20 cellular contexts compared by ENCODE assay signal in genomic region chr11:118281284-118281683, GRCh38. TPM values are rescaled to one million over a fixed set of nuclear protein-coding genes. Genes with fewer than 3 reads are reported as not detected.
DNase-seq lines count a peak whose midpoint lies in the region; ATAC-seq, FAIRE-seq and TF ChIP-seq lines count a peak whose summit lies in the region.
"Had no signal": no experiment of that assay in that cellular context is flagged by ENCODE, and none has a peak within 500 bp of the region (broad histone marks: within the 10 kb centered on the region; RNA-seq: fewer than 3 reads in every experiment).

No MANE protein-coding gene starts in this region.

- no peaks in the 10 kb centered on the region for H3K36me3 ChIP-seq in naive thymus-derived CD4-positive, alpha-beta T cell (ENCODE audit: control insufficient read depth in 2 of 3, insufficient read depth in 3 of 3, low read length in 3 of 3)
- H3K36me3 ChIP-seq: transverse colon had no signal

- H3K27ac Mint-ChIP-seq in activated naive CD8-positive, alpha-beta T cell treated with anti-CD3 and anti-CD28 coated beads, Interleukin-2, amount 10 ng/mL, durations not matched to agents 7 days and 5 days: peak overlapping the region; percentile 17
- H3K27ac Mint-ChIP-seq in naive thymus-derived CD4-positive, alpha-beta T cell: peak overlapping the region in 2 of 9 donors; percentile 35 to 77

- H3K9me3 Mint-ChIP-seq in activated naive CD8-positive, alpha-beta T cell treated with anti-CD3 and anti-CD28 coated beads, Interleukin-2, amount 10 ng/mL, durations not matched to agents 7 days and 5 days: no peaks in the 10 kb centered on the region
- H3K9me3 Mint-ChIP-seq in naive thymus-derived CD4-positive, alpha-beta T cell: peaks cover 0 to 2% (median 0%) of the 10 kb centered on the region in 11 donors

- ATAC-seq in activated naive CD8-positive, alpha-beta T cell treated with anti-CD3 and anti-CD28 coated beads, Interleukin-2, amount 10 ng/mL, durations not matched to agents 7 days and 5 days (ENCODE audit: low read depth): no peak
- ATAC-seq in naive thymus-derived CD4-positive, alpha-beta T cell: peak; percentile 45
- ATAC-seq in GM19023 (IDR thresholded peaks at IDR 0.05; ENCODE audit: unreplicated experiment): no peak
- ATAC-seq: left lobe of liver had no signal

- in situ Hi-C loops in KBM-7 (cut with MboI; ENCODE audit: low pct_unique_long_range_greater_than_20kb, low sequenced_read_pairs): no loop called here

- H3K4me3 Mint-ChIP-seq in activated naive CD8-positive, alpha-beta T cell treated with anti-CD3 and anti-CD28 coated beads, Interleukin-2, amount 10 ng/mL, durations not matched to agents 7 days and 5 days: peak overlapping the region; percentile 33
- peak overlapping the region in 1 of 10 donors; percentile 7 for H3K4me3 Mint-ChIP-seq in naive thymus-derived CD4-positive, alpha-beta T cell

- TF ChIP-seq CTCF in GM10266 (IDR thresholded peaks at IDR 0.05; ENCODE audit: control insufficient read depth, insufficient read depth, low read depth, missing control alignments): no peak

- H3K27ac ChIP-seq in naive thymus-derived CD4-positive, alpha-beta T cell (ENCODE audit: low read depth, low read length): no peak overlapping the region
- H3K27ac ChIP-seq: parathyroid adenoma, transverse colon had no signal

- no peak overlapping the region for H3K4me3 ChIP-seq in naive thymus-derived CD4-positive, alpha-beta T cell (ENCODE audit: low read length)
- H3K4me3 ChIP-seq: transverse colon had no signal

- CTCF ChIA-PET in naive thymus-derived CD4-positive, alpha-beta T cell (lab: Charles Lee): interaction anchor here (1.1 kb wide), 1 partner anchor 83 kb away, joined by 6 read pairs; no protein-coding TSS in a partner anchor

- H3K27me3 ChIP-seq in naive thymus-derived CD4-positive, alpha-beta T cell (ENCODE audit: control insufficient read depth in 2 of 2, insufficient read depth in 2 of 2, low read length in 2 of 2): no peaks in the 10 kb centered on the region
- H3K27me3 ChIP-seq: transverse colon had no signal

- intact Hi-C loops in naive thymus-derived CD4-positive, alpha-beta T cell (cut with micrococcal nuclease): loop anchor here in 1 of 2 donors (5.0 kb wide), 1 partner anchor 64 kb away; no protein-coding TSS in a partner anchor

- peak; percentile 88 for FAIRE-seq in GM19239 (lab: Jason Lieb, UNC)
- FAIRE-seq: endometrium, frontal cortex had no signal

- no peaks in the 10 kb centered on the region for H3K9me3 ChIP-seq in naive thymus-derived CD4-positive, alpha-beta T cell (ENCODE audit: control insufficient read depth in 2 of 3, low read length in 3 of 3)
- H3K9me3 ChIP-seq: transverse colon had no signal

- peaks cover 0 to 9% of the 10 kb centered on the region in 2 donors for H3K4me1 ChIP-seq in naive thymus-derived CD4-positive, alpha-beta T cell (ENCODE audit: control insufficient read depth in 2 of 2, insufficient read depth in 2 of 2, low read length in 2 of 2)
- H3K4me1 ChIP-seq: parathyroid adenoma had no signal

- peaks cover 46% of the 10 kb centered on the region for H3K4me1 Mint-ChIP-seq in activated naive CD8-positive, alpha-beta T cell treated with anti-CD3 and anti-CD28 coated beads, Interleukin-2, amount 10 ng/mL, durations not matched to agents 7 days and 5 days
- H3K4me1 Mint-ChIP-seq in naive thymus-derived CD4-positive, alpha-beta T cell: peaks cover 23 to 57% (median 31%) of the 10 kb centered on the region in 7 donors

- POLR2A ChIA-PET in activated naive CD8-positive, alpha-beta T cell treated with anti-CD3 and anti-CD28 coated beads, Interleukin-2, amount 10 ng/mL, durations not matched to agents 7 days and 5 days (lab: Charles Lee): interaction anchor here (1.5 to 1.7 kb wide), 3 partner anchors 18 to 56 kb away, joined by 4 to 5 read pairs (median 4); partner anchors contain the start of gene MPZL3
- POLR2A ChIA-PET in naive thymus-derived CD4-positive, alpha-beta T cell (lab: Charles Lee): no interaction called here

- peaks cover 2% of the 10 kb centered on the region for H3K36me3 Mint-ChIP-seq in activated naive CD8-positive, alpha-beta T cell treated with anti-CD3 and anti-CD28 coated beads, Interleukin-2, amount 10 ng/mL, durations not matched to agents 7 days and 5 days
- H3K36me3 Mint-ChIP-seq in naive thymus-derived CD4-positive, alpha-beta T cell: peaks cover 0 to 4% (median 0%) of the 10 kb centered on the region in 5 donors

- DNase-seq in GM10266 (ENCODE audit: extremely low spot score) (peak; percentile 13), GM19239 (ENCODE audit: insufficient read length, low spot score) (no peak), KBM-7 (no peak), SHP77 (lab: John Stamatoyannopoulos, UW) (no peak)
- no peak for DNase-seq in activated naive CD8-positive, alpha-beta T cell treated with anti-CD3 and anti-CD28 coated beads, Interleukin-2, amount 10 ng/mL, durations not matched to agents 7 days and 5 days
- DNase-seq in naive thymus-derived CD4-positive, alpha-beta T cell: no peak
- DNase-seq: amygdala; DMS53; KG1; NCI-H1105; NCI-H2171 treated with DMSO at 0.1 percent for 48 hours; stimulated activated CD4-positive, alpha-beta T cell treated with anti-CD3 and anti-CD28 coated beads, Interleukin-4, amount 100 ng/mL, for 4 hours; transverse colon had no signal

- H3K27me3 Mint-ChIP-seq in activated naive CD8-positive, alpha-beta T cell treated with anti-CD3 and anti-CD28 coated beads, Interleukin-2, amount 10 ng/mL, durations not matched to agents 7 days and 5 days: no peaks in the 10 kb centered on the region
- no peaks in the 10 kb centered on the region for H3K27me3 Mint-ChIP-seq in naive thymus-derived CD4-positive, alpha-beta T cell

RNA-seq across cellular contexts. Expression of gene MPZL2, which starts 17.2 kb away (rescaled TPM):
- total RNA-seq in activated naive CD8-positive, alpha-beta T cell treated with anti-CD3 and anti-CD28 coated beads, Interleukin-2, amount 10 ng/mL, durations not matched to agents 7 days and 5 days: 1 to 10 TPM; 8.2 to 9.2 TPM
- total RNA-seq in naive thymus-derived CD4-positive, alpha-beta T cell: 1 to 10 TPM in 4 of 5 experiments, under 1 TPM in 1; 0.69 to 5.9 (median 1.6) TPM
- polyA plus RNA-seq in naive thymus-derived CD4-positive, alpha-beta T cell: 1 to 10 TPM; 1.2 to 1.5 TPM
- polyA plus RNA-seq: BJ had no signal

RNA-seq across cellular contexts. Expression of gene CD3E, which starts 23.2 kb away (rescaled TPM):
- 100 to 1,000 TPM; 607 to 630 TPM for total RNA-seq in activated naive CD8-positive, alpha-beta T cell treated with anti-CD3 and anti-CD28 coated beads, Interleukin-2, amount 10 ng/mL, durations not matched to agents 7 days and 5 days
- 100 to 1,000 TPM; 392 to 706 (median 670) TPM for total RNA-seq in naive thymus-derived CD4-positive, alpha-beta T cell
- polyA plus RNA-seq in naive thymus-derived CD4-positive, alpha-beta T cell: 1,000 to 10,000 TPM in 1 of 2 donors, 100 to 1,000 TPM in 1; 987 to 1,286 TPM
- total RNA-seq: frontal cortex, RPMI7951 had no signal
- polyA plus RNA-seq: BJ had no signal

RNA-seq across cellular contexts. Expression of gene MPZL3, which starts 29.1 kb away (rescaled TPM):
- 10 to 100 TPM; 24.5 to 29.8 TPM for total RNA-seq in activated naive CD8-positive, alpha-beta T cell treated with anti-CD3 and anti-CD28 coated beads, Interleukin-2, amount 10 ng/mL, durations not matched to agents 7 days and 5 days
- total RNA-seq in naive thymus-derived CD4-positive, alpha-beta T cell: 10 to 100 TPM; 13.3 to 17.4 (median 17.0) TPM
- polyA plus RNA-seq in naive thymus-derived CD4-positive, alpha-beta T cell: 1 to 10 TPM; 3.6 to 4.6 TPM

RNA-seq across cellular contexts. Expression of gene JAML, which starts 56.5 kb away (rescaled TPM):
- 100 to 1,000 TPM; 181 to 189 TPM for total RNA-seq in activated naive CD8-positive, alpha-beta T cell treated with anti-CD3 and anti-CD28 coated beads, Interleukin-2, amount 10 ng/mL, durations not matched to agents 7 days and 5 days
- total RNA-seq in naive thymus-derived CD4-positive, alpha-beta T cell: 100 to 1,000 TPM in 3 of 5 experiments, 10 to 100 TPM in 2; 64.3 to 120 (median 118) TPM
- polyA plus RNA-seq in naive thymus-derived CD4-positive, alpha-beta T cell: 100 to 1,000 TPM in 1 of 2 donors, 10 to 100 TPM in 1; 94.1 to 195 TPM
- total RNA-seq: RPMI7951 had no signal
- polyA plus RNA-seq: BJ had no signal
